31 cellular contexts compared by ENCODE assay signal in genomic region chr7:29459591-29459990, GRCh38.
"Had no signal": no experiment of that assay in that cellular context is flagged by ENCODE, and none has a peak within 500 bp of the region (broad histone marks: within the 10 kb centered on the region; RNA-seq: fewer than 3 reads in every experiment).

No MANE protein-coding gene starts in this region.

- H3K27ac Mint-ChIP-seq: activated CD4-positive, alpha-beta memory T cell treated with anti-CD3 and anti-CD28 coated beads, Interleukin-2, amount 10 ng/mL, durations not matched to agents 7 days and 5 days; activated CD8-positive, alpha-beta memory T cell treated with anti-CD3 and anti-CD28 coated beads, Interleukin-2, amount 10 ng/mL, durations not matched to agents 7 days and 5 days; activated naive CD8-positive, alpha-beta T cell treated with anti-CD3 and anti-CD28 coated beads for 36 hours had no signal

- H3K27me3 Mint-ChIP-seq: activated CD4-positive, alpha-beta memory T cell treated with anti-CD3 and anti-CD28 coated beads, Interleukin-2, amount 10 ng/mL, durations not matched to agents 7 days and 5 days; activated CD8-positive, alpha-beta memory T cell treated with anti-CD3 and anti-CD28 coated beads, Interleukin-2, amount 10 ng/mL, durations not matched to agents 7 days and 5 days; activated naive CD8-positive, alpha-beta T cell treated with anti-CD3 and anti-CD28 coated beads for 36 hours had no signal

- DNase-seq: activated CD4-positive, alpha-beta memory T cell treated with anti-CD3 and anti-CD28 coated beads, Interleukin-2, amount 10 ng/mL, durations not matched to agents 7 days and 5 days; activated CD4-positive, alpha-beta T cell treated with anti-CD3 and anti-CD28 coated beads for 1 hour; activated CD4-positive, alpha-beta T cell treated with anti-CD3 and anti-CD28 coated beads for 48 hours; activated CD4-positive, CD25-positive, alpha-beta regulatory T cell; activated CD8-positive, alpha-beta memory T cell treated with anti-CD3 and anti-CD28 coated beads for 24 hours; activated CD8-positive, alpha-beta memory T cell treated with anti-CD3 and anti-CD28 coated beads, Interleukin-2, amount 10 ng/mL, durations not matched to agents 7 days and 5 days; activated CD8-positive, alpha-beta memory T cell treated with anti-CD3 and anti-CD28 coated beads, Interleukin-2, amount 50 U/mL, for 48 hours; activated effector memory CD4-positive, alpha-beta T cell treated with anti-CD3 and anti-CD28 coated beads, Interleukin-2, amount 50 U/mL, for 16 hours; activated naive CD4-positive, alpha-beta T cell; activated naive CD4-positive, alpha-beta T cell treated with anti-CD3 and anti-CD28 coated beads, Interleukin-2, amount 50 U/mL, for 16 hours; activated naive CD8-positive, alpha-beta T cell treated with anti-CD3 and anti-CD28 coated beads for 36 hours; activated T-cell treated with anti-CD3 and anti-CD28 coated beads, Interleukin-2, amount 50 U/mL, for 48 hours; amniotic stem cell; aorta; brain microvascular endothelial cell; central memory CD4-positive, alpha-beta T cell; Karpas-422; NCI-H1105; NCI-H1417 treated with DMSO at 0.1 percent for 48 hours; NCI-H2029; NCI-H2227 treated with DMSO at 0.1 percent for 48 hours; NCI-H446 treated with DMSO at 0.1 percent for 48 hours; NCI-H524; NCI-H69; NCI-H82; SHP77; SJCRH30; T1000; WERI-Rb-1 had no signal

- ATAC-seq: activated CD8-positive, alpha-beta memory T cell treated with anti-CD3 and anti-CD28 coated beads, Interleukin-2, amount 10 ng/mL, durations not matched to agents 7 days and 5 days; Panc1 had no signal

- H3K4me1 Mint-ChIP-seq: activated CD4-positive, alpha-beta memory T cell treated with anti-CD3 and anti-CD28 coated beads, Interleukin-2, amount 10 ng/mL, durations not matched to agents 7 days and 5 days; activated CD8-positive, alpha-beta memory T cell treated with anti-CD3 and anti-CD28 coated beads, Interleukin-2, amount 10 ng/mL, durations not matched to agents 7 days and 5 days; activated naive CD8-positive, alpha-beta T cell treated with anti-CD3 and anti-CD28 coated beads for 36 hours had no signal

- H3K27ac ChIP-seq: brain microvascular endothelial cell, SJCRH30, SK-N-MC, WERI-Rb-1 had no signal

- H3K27me3 ChIP-seq: brain microvascular endothelial cell, SJCRH30 had no signal

- H3K9me3 ChIP-seq: SJCRH30 had no signal

- H3K36me3 Mint-ChIP-seq: activated CD8-positive, alpha-beta memory T cell treated with anti-CD3 and anti-CD28 coated beads, Interleukin-2, amount 10 ng/mL, durations not matched to agents 7 days and 5 days; activated naive CD8-positive, alpha-beta T cell treated with anti-CD3 and anti-CD28 coated beads for 36 hours had no signal

- H3K36me3 ChIP-seq: brain microvascular endothelial cell, SJCRH30, WERI-Rb-1 had no signal

- H3K9me3 Mint-ChIP-seq: activated CD4-positive, alpha-beta memory T cell treated with anti-CD3 and anti-CD28 coated beads, Interleukin-2, amount 10 ng/mL, durations not matched to agents 7 days and 5 days; activated naive CD8-positive, alpha-beta T cell treated with anti-CD3 and anti-CD28 coated beads for 36 hours had no signal

- H3K4me3 Mint-ChIP-seq: activated CD4-positive, alpha-beta memory T cell treated with anti-CD3 and anti-CD28 coated beads, Interleukin-2, amount 10 ng/mL, durations not matched to agents 7 days and 5 days; activated CD8-positive, alpha-beta memory T cell treated with anti-CD3 and anti-CD28 coated beads, Interleukin-2, amount 10 ng/mL, durations not matched to agents 7 days and 5 days; activated naive CD8-positive, alpha-beta T cell treated with anti-CD3 and anti-CD28 coated beads for 36 hours had no signal

- H3K4me3 ChIP-seq: SJCRH30, SK-N-MC had no signal
